In the genomic region with DNA sequence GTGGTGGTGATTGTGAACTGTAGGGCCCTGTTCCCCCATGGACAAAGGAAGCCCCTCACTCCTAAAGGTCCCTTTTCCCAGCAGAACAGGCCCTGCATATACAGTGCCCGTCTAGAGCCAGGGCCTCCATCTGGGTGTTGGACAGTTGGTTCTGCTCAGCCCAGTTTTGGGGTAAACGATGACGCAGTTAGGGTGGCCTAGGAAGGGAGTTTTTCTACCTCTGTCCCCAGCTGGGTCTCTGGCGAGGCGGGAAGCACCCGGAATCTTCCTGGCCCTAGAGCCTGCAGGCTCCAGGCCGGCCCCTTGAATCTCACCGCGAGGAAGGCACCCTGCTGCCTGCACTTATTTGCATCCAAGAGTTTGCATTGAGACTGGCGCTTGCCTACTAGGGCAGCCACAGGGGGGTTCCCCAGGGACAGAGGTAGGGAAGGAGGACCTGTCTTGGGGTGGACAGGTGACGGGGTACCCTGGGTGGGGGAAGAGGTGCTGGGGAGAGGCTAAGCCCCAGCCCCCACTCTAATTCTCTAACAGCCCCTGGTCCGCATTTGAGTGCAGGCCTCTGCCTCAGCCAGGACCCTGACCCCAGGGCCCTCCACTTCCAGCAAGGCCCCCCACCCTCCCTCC, we compare ENCODE assay signal across 8 cellular contexts. TPM values are rescaled to one million over a fixed set of nuclear protein-coding genes. Genes with fewer than 3 reads are reported as not detected.
A peak's percentile ranks its signal among the peaks of the same experiment; 100 is the strongest.
DNase-seq lines count a peak whose midpoint lies in the region; ATAC-seq and TF ChIP-seq lines count a peak whose summit lies in the region.

No MANE protein-coding gene starts in this region.

- peak overlapping the region; percentile 100 for H3K27ac ChIP-seq in KOPT-K1 (ENCODE audit: low read depth, low read length, poor library complexity, severe bottlenecking)
- peak overlapping the region; percentile 96 for H3K27ac ChIP-seq in hepatocyte

- no peaks in the 10 kb centered on the region for H3K27me3 Mint-ChIP-seq in activated naive CD4-positive, alpha-beta T cell treated with anti-CD3 and anti-CD28 coated beads, Interleukin-2, amount 50 U/mL, for 24 hours

- H3K9me2 ChIP-seq in hepatocyte (replicated peaks; ENCODE audit: insufficient read depth): no peaks in the 10 kb centered on the region

- DNase-seq in DMS 273 (lab: John Stamatoyannopoulos, UW; ENCODE audit: unreplicated experiment) (peak; percentile 43), DMS 273 treated with DMSO at 0.1 percent for 48 hours (lab: John Stamatoyannopoulos, UW) (no peak), hepatocyte (ENCODE audit: low spot score) (peak; percentile 63), sciatic nerve (ENCODE audit: low spot score) (peak; percentile 62)
- no peak for DNase-seq in effector CD4-positive, alpha-beta T cell

- peaks cover 16% of the 10 kb centered on the region for H3K4me1 ChIP-seq in hepatocyte (ENCODE audit: insufficient read depth)

- H3K79me2 ChIP-seq in hepatocyte: peaks cover 32% of the 10 kb centered on the region

- intact Hi-C loops in sciatic nerve (cut with DNase I): no loop called here

- peaks cover 30% of the 10 kb centered on the region for H3K4me1 Mint-ChIP-seq in activated naive CD4-positive, alpha-beta T cell treated with anti-CD3 and anti-CD28 coated beads, Interleukin-2, amount 50 U/mL, for 24 hours

- peaks cover under 1% of the 10 kb centered on the region for H3K36me3 Mint-ChIP-seq in activated naive CD4-positive, alpha-beta T cell treated with anti-CD3 and anti-CD28 coated beads, Interleukin-2, amount 50 U/mL, for 24 hours

- H3K27me3 ChIP-seq in hepatocyte: no peaks in the 10 kb centered on the region

- no peak overlapping the region for H3K4me3 ChIP-seq in hepatocyte

- TF ChIP-seq CTCF in hepatocyte (IDR thresholded peaks at IDR 0.05; ENCODE audit: poor library complexity): no peak

- peak overlapping the region; percentile 79 for H3K4me2 ChIP-seq in hepatocyte

- peak overlapping the region; percentile 84 for H3K4me3 Mint-ChIP-seq in activated naive CD4-positive, alpha-beta T cell treated with anti-CD3 and anti-CD28 coated beads, Interleukin-2, amount 50 U/mL, for 24 hours

- H4K20me1 ChIP-seq in hepatocyte (ENCODE audit: insufficient read depth, poor library complexity, severe bottlenecking): peaks cover 9% of the 10 kb centered on the region

- no peaks in the 10 kb centered on the region for H3K9me3 Mint-ChIP-seq in activated naive CD4-positive, alpha-beta T cell treated with anti-CD3 and anti-CD28 coated beads, Interleukin-2, amount 50 U/mL, for 24 hours

- H3K9me3 ChIP-seq in KOPT-K1 (ENCODE audit: insufficient read depth, low read length, poor library complexity, severe bottlenecking) (no peaks in the 10 kb centered on the region), hepatocyte (ENCODE audit: low read depth) (no peaks in the 10 kb centered on the region)

- ATAC-seq in GM21723 (IDR thresholded peaks at IDR 0.05; ENCODE audit: unreplicated experiment): peak; percentile 79
- ATAC-seq in sciatic nerve: peak; percentile 70

- peak overlapping the region; percentile 73 for H2AFZ ChIP-seq in hepatocyte

- peak overlapping the region; percentile 85 for H3K27ac Mint-ChIP-seq in activated naive CD4-positive, alpha-beta T cell treated with anti-CD3 and anti-CD28 coated beads, Interleukin-2, amount 50 U/mL, for 24 hours

- 32% methylated on average over 11 of the region's 12 CpGs for WGBS in hepatocyte (ENCODE audit: low lambda C conversion rate, missing lambda C conversion rate)

- H3K36me3 ChIP-seq in KOPT-K1 (ENCODE audit: insufficient read depth, low read length) (peaks cover 23% of the 10 kb centered on the region), hepatocyte (replicated peaks; ENCODE audit: insufficient read depth, low read depth) (no peaks in the 10 kb centered on the region)

RNA-seq across cellular contexts. Expression of gene MTA3, which starts 0.5 kb away (rescaled TPM):
- total RNA-seq in hepatocyte: 34.6 and 38.7 TPM in 2 replicates
- 36.1 and 44.3 TPM in 2 replicates for polyA plus RNA-seq in hepatocyte
- 59.6 TPM for total RNA-seq in sciatic nerve

Comparison
In these comparisons a context has a peak if more than half of its experiments do, and no peak if none do; other contexts are left out.
1. DNase-seq: peak in DMS 273 (single experiment), hepatocyte (single experiment) and sciatic nerve (single experiment); none in DMS 273 treated with DMSO at 0.1 percent for 48 hours (single experiment) and effector CD4-positive, alpha-beta T cell (single experiment).